Comparison of ENCODE assay signal across 2 cellular contexts in genomic region chr9:133403766-133404439, GRCh38.
A peak's percentile ranks its signal among the peaks of the same experiment; 100 is the strongest.
TF ChIP-seq lines count a peak whose summit lies in the region.

No MANE protein-coding gene starts in this region.

TF ChIP-seq in GM23338, 12 proteins besides CTCF, POLR2A, EP300 and RAD21:
- TF ChIP-seq EZH2 (IDR thresholded peaks at IDR 0.05; ENCODE audit: low read depth, unreplicated experiment) (no peak), CREB1 (CRISPR knock-in tag; IDR thresholded peaks at IDR 0.05; ENCODE audit: low read depth) (peak; percentile 46)

TF ChIP-seq in GM12878, 131 proteins besides CTCF, POLR2A, EP300 and RAD21:
- TF ChIP-seq BHLHE40 (IDR thresholded peaks at IDR 0.05; ENCODE audit: borderline replicate concordance in 1 of 2, low read depth in 2 of 2, low read length in 1 of 2) = 0 out of 4 replicates have a peak, but pooled peaks have one; percentile 11 to 13
- TF ChIP-seq SIX5 (IDR thresholded peaks at IDR 0.05; ENCODE audit: low read depth, low read length, severe bottlenecking) = no peak
- TF ChIP-seq TARDBP (IDR thresholded peaks at IDR 0.05; ENCODE audit: borderline replicate concordance) = no peak
- TF ChIP-seq KAT2A (conservative IDR thresholded peaks at IDR 0.05; ENCODE audit: control insufficient read depth, low read depth, low read length) = no peak
- no peak for TF ChIP-seq SKIL (IDR thresholded peaks at IDR 0.05; ENCODE audit: low read depth, poor library complexity, severe bottlenecking)
- TF ChIP-seq HDGF (IDR thresholded peaks at IDR 0.05) = no peak
- TF ChIP-seq FOXK2 (IDR thresholded peaks at IDR 0.05) = no peak
- no peak for TF ChIP-seq USF1 (IDR thresholded peaks at IDR 0.05; ENCODE audit: borderline replicate concordance, extremely low read length, insufficient read depth, low read depth, low read length)
- peak; percentile 25; the same call in 1 of the 2 replicates for TF ChIP-seq FOXM1 (IDR thresholded peaks at IDR 0.05; ENCODE audit: low read depth, low read length)
- TF ChIP-seq SP1 (IDR thresholded peaks at IDR 0.05; ENCODE audit: low read depth, low read length) = no peak
- peak; percentile 32; the same call in 1 of the 2 replicates for TF ChIP-seq SMC3 (IDR thresholded peaks at IDR 0.05; ENCODE audit: borderline replicate concordance, low read length)
